ENCODE assay signal across 1 cellular context in genomic region chr4:54660591-54660990, GRCh38.
TF ChIP-seq lines count a peak whose summit lies in the region.

No MANE protein-coding gene starts in this region.

TF ChIP-seq in IMR-90, 13 proteins besides CTCF, POLR2A, EP300 and RAD21 (continued from another document):
- TF ChIP-seq USF2 (IDR thresholded peaks at IDR 0.05; ENCODE audit: low read depth, low read length) (no peak), CEBPB (IDR thresholded peaks at IDR 0.05; ENCODE audit: low read depth, low read length) (no peak), MAZ (IDR thresholded peaks at IDR 0.05; ENCODE audit: borderline replicate concordance, low read depth, low read length) (no peak), RFX5 (IDR thresholded peaks at IDR 0.05; ENCODE audit: low read depth, low read length) (no peak), NFE2L2 (IDR thresholded peaks at IDR 0.05; ENCODE audit: low read depth, low read length) (no peak)
